Comparison of ENCODE assay signal across 8 cellular contexts in genomic region chr3:18444597-18445420, GRCh38. TPM values are rescaled to one million over a fixed set of nuclear protein-coding genes. Genes with fewer than 3 reads are reported as not detected.
DNase-seq lines count a peak whose midpoint lies in the region; ATAC-seq, FAIRE-seq and TF ChIP-seq lines count a peak whose summit lies in the region.

No MANE protein-coding gene starts in this region.

- TF ChIP-seq POLR2A in breast epithelium (IDR thresholded peaks at IDR 0.05) = no peak

- H3K36me3 ChIP-seq in breast epithelium (no peaks in the 10 kb centered on the region), kidney (ENCODE audit: control insufficient read depth in 1 of 2, insufficient read depth in 2 of 2, low read length in 2 of 2) (no peaks in the 10 kb centered on the region)

- H3K4me3 ChIP-seq in breast epithelium (peak overlapping the region; percentile 40 to 75 (median 60)), kidney (ENCODE audit: low read length in 2 of 2) (peak overlapping the region; percentile 67 to 70)

- H3K9ac ChIP-seq in kidney (ENCODE audit: low read length in 2 of 2) = peak overlapping the region; percentile 29 to 57

- H3K27me3 ChIP-seq in breast epithelium = peaks cover 0 to 24% of the 10 kb centered on the region in 2 donors

- H3K27ac ChIP-seq in breast epithelium (peak overlapping the region in 1 of 2 donors; percentile 10), kidney (ENCODE audit: low read depth in 2 of 2, low read length in 2 of 2) (no peak overlapping the region)

- intact Hi-C loops in breast epithelium (cut with DNase I; ENCODE audit: low total_unique reads) = no loop called here
- intact Hi-C loops in kidney (cut with DNase I) = no loop called here

- peak; percentile 82 for DNase-seq in GDM1 (lab: John Stamatoyannopoulos, UW)
- DNase-seq in LoVo (ENCODE audit: low spot score) = peak; percentile 72
- DNase-seq in UCSD-AML1 (lab: John Stamatoyannopoulos, UW; ENCODE audit: unreplicated experiment) = peak; percentile 79
- peak in 1 of 2 donors; percentile 64 for DNase-seq in breast epithelium (ENCODE audit: low spot score in 2 of 2)
- DNase-seq in kidney = peak; percentile 90
- DNase-seq in stimulated activated CD4-positive, alpha-beta T cell treated with anti-CD3 and anti-CD28 coated beads, Interleukin-1b, Interleukin-23, amount 100 ng/mL, for 24 hours (ENCODE audit: low read depth in 4 of 4, low spot score in 1 of 4) = peak in 3 of 4 experiments; percentile 52 to 61 (median 57)
- no peak for DNase-seq in NCI-H1694 treated with DMSO at 0.1 percent for 48 hours (lab: John Stamatoyannopoulos, UW)

- H3K4me1 ChIP-seq in breast epithelium (peaks cover 4% of the 10 kb centered on the region in 2 donors), kidney (ENCODE audit: control insufficient read depth in 1 of 2, insufficient read depth in 1 of 2, low read depth in 1 of 2, low read length in 2 of 2) (peaks cover 13 to 16% of the 10 kb centered on the region in 2 donors)

- FAIRE-seq in kidney (lab: Jason Lieb, UNC) = no peak

- peak; percentile 84 for ATAC-seq in GM21825 (IDR thresholded peaks at IDR 0.05; ENCODE audit: unreplicated experiment)

- H3K9me3 ChIP-seq in breast epithelium = peaks cover 7 to 8% of the 10 kb centered on the region in 2 donors
- H3K9me3 ChIP-seq in kidney (ENCODE audit: control insufficient read depth in 1 of 2, low read length in 2 of 2) = no peaks in the 10 kb centered on the region

- peak in 1 of 3 donors; percentile 62 for TF ChIP-seq CTCF in breast epithelium (IDR thresholded peaks at IDR 0.05)
- TF ChIP-seq CTCF in kidney (IDR thresholded peaks at IDR 0.05; ENCODE audit: borderline replicate concordance, extremely low read depth, insufficient read depth) = peak; percentile 50

RNA-seq across cellular contexts. Expression of gene SATB1, which starts 19.7 kb away (rescaled TPM):
- total RNA-seq in breast epithelium = 10 to 100 TPM; 25.4 to 55.5 (median 51.1) TPM
- 22.2 TPM for total RNA-seq in kidney
- polyA plus RNA-seq in kidney (ENCODE audit: insufficient read depth, low read depth, low replicate concordance) = 6.2 TPM
